In the genomic region with DNA sequence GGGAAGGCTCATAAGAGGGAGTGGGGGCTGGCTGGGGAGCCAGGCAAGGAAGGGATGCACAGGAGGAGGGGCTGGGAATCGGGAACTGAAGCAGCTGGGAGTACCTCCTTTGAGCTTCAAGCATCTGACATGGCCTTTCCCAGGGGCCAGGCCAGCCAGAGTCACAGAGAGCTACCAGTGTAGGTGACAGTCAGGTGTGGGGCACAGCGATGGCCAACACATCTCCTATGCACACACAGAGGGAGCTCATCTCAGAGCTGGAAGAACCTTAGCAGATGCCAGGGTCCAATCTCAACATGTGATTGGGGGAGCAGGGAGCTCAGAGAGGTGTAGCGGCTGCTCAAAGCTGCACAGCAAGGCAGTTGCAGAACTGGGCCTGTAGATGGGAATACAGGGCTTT, we compare ENCODE assay signal across 26 cellular contexts.
"Had no signal": no experiment of that assay in that cellular context is flagged by ENCODE, and none has a peak within 500 bp of the region (broad histone marks: within the 10 kb centered on the region; RNA-seq: fewer than 3 reads in every experiment).

No MANE protein-coding gene starts in this region.

- H3K9me3 ChIP-seq: body of pancreas, psoas muscle, uterus had no signal

- ATAC-seq: activated T-cell treated with anti-CD3 and anti-CD28 coated beads, Interleukin-2, amount 50 U/mL, for 72 hours; body of pancreas; left ventricle myocardium superior; psoas muscle; stimulated activated memory B cell treated with anti-CD40 and anti-IgM and Interleukin-4, amounts not matched to agents 10 μg/mL and 1 μg/mL and 100 μg/mL, for 72 hours; stimulated activated naive CD8-positive, alpha-beta T cell treated with anti-CD3 and anti-CD28 coated beads, Interleukin-15, amount 100 ng/mL, for 72 hours had no signal

- H3K27me3 Mint-ChIP-seq: activated B cell treated with CpG ODN at 0.5 μM for 24 hours; activated naive CD8-positive, alpha-beta T cell; stimulated activated memory B cell treated with anti-CD40 and anti-IgM and Interleukin-4, amounts not matched to agents 10 μg/mL and 1 μg/mL and 100 μg/mL, for 72 hours; stimulated activated naive CD8-positive, alpha-beta T cell treated with anti-CD3 and anti-CD28 coated beads, Interleukin-15, amount 100 ng/mL, for 72 hours; type B pancreatic cell had no signal

- H3K9me3 Mint-ChIP-seq: activated B cell treated with CpG ODN at 0.5 μM for 24 hours; activated T-cell treated with anti-CD3 and anti-CD28 coated beads, Interleukin-2, amount 50 U/mL, for 72 hours; stimulated activated memory B cell treated with anti-CD40 and anti-IgM and Interleukin-4, amounts not matched to agents 10 μg/mL and 1 μg/mL and 100 μg/mL, for 72 hours; stimulated activated naive CD8-positive, alpha-beta T cell treated with anti-CD3 and anti-CD28 coated beads, Interleukin-15, amount 100 ng/mL, for 72 hours; T-helper 2 cell treated with Interferon-gamma antibody and Interleukin-4, amounts not matched to agents 5 μg/mL and 100 μg/mL, for 36 hours had no signal

- H3K4me1 Mint-ChIP-seq: activated B cell treated with CpG ODN at 0.5 μM for 24 hours; stimulated activated memory B cell treated with anti-CD40 and anti-IgM and Interleukin-4, amounts not matched to agents 10 μg/mL and 1 μg/mL and 100 μg/mL, for 72 hours; stimulated activated naive CD8-positive, alpha-beta T cell treated with anti-CD3 and anti-CD28 coated beads, Interleukin-15, amount 100 ng/mL, for 72 hours had no signal

- H3K27me3 ChIP-seq: body of pancreas had no signal

- H3K9ac ChIP-seq: parathyroid adenoma had no signal

- H3K4me3 Mint-ChIP-seq: activated B cell treated with CpG ODN at 0.5 μM for 24 hours; activated naive CD8-positive, alpha-beta T cell; activated T-cell treated with anti-CD3 and anti-CD28 coated beads, Interleukin-2, amount 50 U/mL, for 72 hours; nephron; stimulated activated memory B cell treated with anti-CD40 and anti-IgM and Interleukin-4, amounts not matched to agents 10 μg/mL and 1 μg/mL and 100 μg/mL, for 72 hours; stimulated activated naive CD8-positive, alpha-beta T cell treated with anti-CD3 and anti-CD28 coated beads, Interleukin-15, amount 100 ng/mL, for 72 hours; T-helper 2 cell treated with Interferon-gamma antibody and Interleukin-4, amounts not matched to agents 5 μg/mL and 100 μg/mL, for 36 hours; type B pancreatic cell had no signal

- H3K4me2 ChIP-seq: smooth muscle cell had no signal

- H3K79me2 ChIP-seq: parathyroid adenoma had no signal

- H3K27ac ChIP-seq: body of pancreas, epithelial cell of prostate, parathyroid adenoma, psoas muscle had no signal

- H2AFZ ChIP-seq: parathyroid adenoma had no signal

- H3K27ac Mint-ChIP-seq: activated B cell treated with CpG ODN at 0.5 μM for 24 hours; activated naive CD8-positive, alpha-beta T cell; activated T-cell treated with anti-CD3 and anti-CD28 coated beads, Interleukin-2, amount 50 U/mL, for 72 hours; nephron; stimulated activated memory B cell treated with anti-CD40 and anti-IgM and Interleukin-4, amounts not matched to agents 10 μg/mL and 1 μg/mL and 100 μg/mL, for 72 hours; stimulated activated naive CD8-positive, alpha-beta T cell treated with anti-CD3 and anti-CD28 coated beads, Interleukin-15, amount 100 ng/mL, for 72 hours; T-helper 2 cell treated with Interferon-gamma antibody and Interleukin-4, amounts not matched to agents 5 μg/mL and 100 μg/mL, for 36 hours; type B pancreatic cell had no signal

- H3K36me3 Mint-ChIP-seq: activated naive CD8-positive, alpha-beta T cell; stimulated activated memory B cell treated with anti-CD40 and anti-IgM and Interleukin-4, amounts not matched to agents 10 μg/mL and 1 μg/mL and 100 μg/mL, for 72 hours; type B pancreatic cell had no signal

- H3K4me3 ChIP-seq: body of pancreas, psoas muscle, smooth muscle cell, uterus had no signal

- H3K36me3 ChIP-seq: uterus had no signal

- H3K4me1 ChIP-seq: body of pancreas, psoas muscle, uterus had no signal

- DNase-seq: activated B cell treated with CpG ODN at 0.5 μM for 24 hours; activated CD4-positive, alpha-beta T cell treated with anti-CD3 and anti-CD28 coated beads, Interleukin-2, amount 50 U/mL, for 4 hours; activated naive CD4-positive, alpha-beta T cell; activated T-cell treated with anti-CD3 and anti-CD28 coated beads for 4 hours; activated T-cell treated with anti-CD3 and anti-CD28 coated beads, Interleukin-2, amount 50 U/mL, for 72 hours; aorta; body of pancreas; dermis blood vessel endothelial cell; effector CD4-positive, alpha-beta T cell; left ventricle myocardium superior; mammary epithelial cell; psoas muscle; stimulated activated CD4-positive, alpha-beta T cell treated with anti-CD3 and anti-CD28 coated beads, Interleukin-1b, Interleukin-23, amount 100 ng/mL, for 48 hours; stimulated activated CD4-positive, alpha-beta T cell treated with anti-CD3 and anti-CD28 coated beads, Interleukin-4, amount 100 ng/mL, for 4 hours; stimulated activated CD8-positive, alpha-beta memory T cell treated with anti-CD3 and anti-CD28 coated beads, Interleukin-4, amount 100 ng/mL, for 48 hours; stimulated activated naive CD8-positive, alpha-beta T cell treated with anti-CD3 and anti-CD28 coated beads, Interleukin-15, amount 100 ng/mL, for 72 hours; substantia nigra had no signal
